In genomic region chr13:24580315-24580714, GRCh38 we compare ENCODE assay signal across 8 cellular contexts.
A peak's percentile ranks its signal among the peaks of the same experiment; 100 is the strongest.
DNase-seq lines count a peak whose midpoint lies in the region; ATAC-seq, FAIRE-seq and TF ChIP-seq lines count a peak whose summit lies in the region.
"Not testable (repeated sequence)": the region's sequence is repeated elsewhere in the genome, so short reads cannot be mapped to it uniquely, and the experiment has no call there.

No MANE protein-coding gene starts in this region.

- 0 to 4% (median 0%) methylated on average over 1 of the region's 1 CpG for WGBS in heart left ventricle, 4 donors
- 0% methylated on average over 1 of the region's 1 CpG for WGBS in upper lobe of left lung, 2 donors

- TF ChIP-seq RAD21 in HCT116 (IDR thresholded peaks at IDR 0.05; ENCODE audit: low read depth) = peak; percentile 50

- not testable (repeated sequence) for H3K27ac ChIP-seq in HCT116 (ENCODE audit: low read depth, low read length); heart left ventricle; upper lobe of left lung

- not testable (repeated sequence) for H3K79me2 ChIP-seq in HCT116 (ENCODE audit: insufficient read depth, low read length)

- intact Hi-C loops in HCT116 (cut with micrococcal nuclease) = loop anchor here (1.0 to 5.0 kb wide), 3 partner anchors 91 to 387 kb away; no protein-coding TSS in a partner anchor
- intact Hi-C loops in heart left ventricle (cut with DNase I) = loop anchor here in 2 of 10 donors (5.0 kb wide), 2 partner anchors 92 to 147 kb away; no protein-coding TSS in a partner anchor

- RAD21 ChIA-PET in HCT116 (lab: Charles Lee; ENCODE audit: low non-redundant PET in 1 of 2, low total read pairs in 2 of 2, uncharacterized antibody in 2 of 2, unreplicated experiment in 2 of 2) = interaction anchor here in 1 of 2 experiments (0.7 kb wide), 1 partner anchor 388 kb away, joined by 3 read pairs; no protein-coding TSS in a partner anchor

- H3K27me3 Mint-ChIP-seq in central memory CD8-positive, alpha-beta T cell = peaks cover 13% of the 10 kb centered on the region
- H3K27me3 Mint-ChIP-seq in nephron (ENCODE audit: low read depth) = not testable (repeated sequence)

- FAIRE-seq in TTC549 (lab: Jason Lieb, UNC) = peak; percentile 97

- H2AFZ ChIP-seq in HCT116 (ENCODE audit: low read depth, low read length, poor library complexity, severe bottlenecking) = not testable (repeated sequence)

- not testable (repeated sequence) for TF ChIP-seq POLR2A in HCT116 (IDR thresholded peaks at IDR 0.05; ENCODE audit: borderline replicate concordance, extremely low read depth, insufficient read depth, insufficient read length); heart left ventricle (IDR thresholded peaks at IDR 0.05); upper lobe of left lung (IDR thresholded peaks at IDR 0.05)

- peak overlapping the region; percentile 53 for H3K4me2 ChIP-seq in HCT116 (ENCODE audit: low read length)

- H3K36me3 Mint-ChIP-seq in central memory CD8-positive, alpha-beta T cell (ENCODE audit: insufficient read depth); nephron (ENCODE audit: low read depth): not testable (repeated sequence)

- H3K36me3 ChIP-seq in HCT116 (ENCODE audit: control insufficient read depth in 1 of 2, insufficient read depth in 2 of 2, low read length in 2 of 2); heart left ventricle; upper lobe of left lung: not testable (repeated sequence)

- TF ChIP-seq EP300 in upper lobe of left lung (IDR thresholded peaks at IDR 0.05) = not testable (repeated sequence)

- H3K27ac Mint-ChIP-seq in central memory CD8-positive, alpha-beta T cell (ENCODE audit: low read depth) = not testable (repeated sequence)
- peak overlapping the region in 1 of 3 experiments; percentile 40 for H3K27ac Mint-ChIP-seq in nephron

- H3K4me1 Mint-ChIP-seq in central memory CD8-positive, alpha-beta T cell = peaks cover 10% of the 10 kb centered on the region
- not testable (repeated sequence) for H3K4me1 Mint-ChIP-seq in nephron

- CTCF ChIA-PET in HCT116 (lab: Charles Lee) = interaction anchor here (1.2 to 2.0 kb wide), 4 partner anchors 13 to 388 kb away, joined by 3 to 10 read pairs (median 5); no protein-coding TSS in a partner anchor

- not testable (repeated sequence) for H3K9me3 ChIP-seq in HCT116 (ENCODE audit: control insufficient read depth in 1 of 2, insufficient read depth in 1 of 2, low read depth in 1 of 2, low read length in 2 of 2); upper lobe of left lung
- H3K9me3 ChIP-seq in heart left ventricle = peaks cover 0 to 10% (median 0%) of the 10 kb centered on the region in 12 donors

- ATAC-seq in HCT116 = peak; percentile 81
- not testable (repeated sequence) for ATAC-seq in central memory CD8-positive, alpha-beta T cell (replicated peaks; ENCODE audit: extremely low read depth, poor library complexity, severe bottlenecking); heart left ventricle; upper lobe of left lung (ENCODE audit: low FRiP score in 2 of 2)

- DNase-seq in DMS53 (lab: John Stamatoyannopoulos, UW) = peak; percentile 65
- DNase-seq in HCT116 (ENCODE audit: low read depth, low spot score) = peak; percentile 36
- peak; percentile 14 for DNase-seq in NCI-H2227 treated with DMSO at 0.1 percent for 48 hours (lab: John Stamatoyannopoulos, UW)
- not testable (repeated sequence) for DNase-seq in central memory CD8-positive, alpha-beta T cell (ENCODE audit: low spot score in 2 of 2); heart left ventricle; upper lobe of left lung

- not testable (repeated sequence) for BruUV-seq in HCT116 (replicated peaks; lab: Mats Ljungman, UMichigan)

- H3K9ac ChIP-seq in HCT116 (ENCODE audit: low read length) = not testable (repeated sequence)

- H3K4me3 ChIP-seq in HCT116 (replicated peaks in 1 of 2; ENCODE audit: low read depth in 1 of 2, low read length in 2 of 2) (peak overlapping the region; percentile 27 to 37; a peak in 3 of 4 replicates), heart left ventricle (peak overlapping the region in 8 of 12 donors; percentile 8 to 49 (median 21)), upper lobe of left lung (peak overlapping the region in 2 of 4 donors; percentile 33)

- H4K20me1 ChIP-seq in HCT116 (ENCODE audit: insufficient read depth) = not testable (repeated sequence)

- H3K27me3 ChIP-seq in HCT116 (ENCODE audit: insufficient read depth, low read length); heart left ventricle; upper lobe of left lung: not testable (repeated sequence)

- TF ChIP-seq CTCF in HCT116 (IDR thresholded peaks at IDR 0.05 in 2 of 3, conservative IDR thresholded peaks at IDR 0.05 in 1 of 3; ENCODE audit: borderline replicate concordance in 1 of 3, insufficient read depth in 1 of 3, low read depth in 2 of 3, low read length in 2 of 3) = peak; percentile 30 to 45 (median 41); a peak in 5 of 6 replicates
- TF ChIP-seq CTCF in heart left ventricle (IDR thresholded peaks at IDR 0.05) = peak; percentile 35 to 61 (median 54)
- TF ChIP-seq CTCF in nephron (IDR thresholded peaks at IDR 0.05; ENCODE audit: unreplicated experiment in 3 of 3) = peak; percentile 45 to 55 (median 50)
- peak; percentile 51 to 78 (median 57) for TF ChIP-seq CTCF in upper lobe of left lung (IDR thresholded peaks at IDR 0.05)

- H3K4me3 Mint-ChIP-seq in central memory CD8-positive, alpha-beta T cell = peak overlapping the region; percentile 37
- H3K4me3 Mint-ChIP-seq in nephron = peak overlapping the region; percentile 7 to 81 (median 78)

- not testable (repeated sequence) for H3K9me2 ChIP-seq in HCT116 (ENCODE audit: insufficient read depth)

- H3K9me3 Mint-ChIP-seq in central memory CD8-positive, alpha-beta T cell = not testable (repeated sequence)
- peaks cover 15% of the 10 kb centered on the region for H3K9me3 Mint-ChIP-seq in nephron

- POLR2A ChIA-PET in HCT116 (lab: Charles Lee) = interaction anchor here (1.0 kb wide), 1 partner anchor 388 kb away, joined by 3 read pairs; no protein-coding TSS in a partner anchor

- H3K4me1 ChIP-seq in HCT116 (ENCODE audit: control insufficient read depth in 1 of 2, insufficient read depth in 2 of 2, low read length in 2 of 2); heart left ventricle; upper lobe of left lung: not testable (repeated sequence)
